Comparison of ENCODE assay signal across 8 cellular contexts in genomic region chr15:75648156-75649000, GRCh38. TPM values are rescaled to one million over a fixed set of nuclear protein-coding genes. Genes with fewer than 3 reads are reported as not detected.
A peak's percentile ranks its signal among the peaks of the same experiment; 100 is the strongest.
DNase-seq lines count a peak whose midpoint lies in the region; ATAC-seq and TF ChIP-seq lines count a peak whose summit lies in the region.

No MANE protein-coding gene starts in this region.

- peak overlapping the region; percentile 95 for H2AFZ ChIP-seq in GM23338

- no peaks in the 10 kb centered on the region for H3K36me3 ChIP-seq in GM23338 (ENCODE audit: insufficient read depth)

- H3K27me3 Mint-ChIP-seq in GM23338 (ENCODE audit: insufficient read depth, low read depth, poor library complexity): peaks cover 43% of the 10 kb centered on the region
- H3K27me3 Mint-ChIP-seq in T-cell: no peaks in the 10 kb centered on the region
- H3K27me3 Mint-ChIP-seq in natural killer cell (ENCODE audit: low read depth in 2 of 2): peaks cover 0 to 2% of the 10 kb centered on the region in 2 donors

- H3K79me2 ChIP-seq in GM23338 (replicated peaks; ENCODE audit: insufficient read depth): peaks cover 42% of the 10 kb centered on the region

- peak overlapping the region; percentile 99 for H3K4me2 ChIP-seq in GM23338

- intact Hi-C loops in natural killer cell (cut with micrococcal nuclease): loop anchor here (10.0 kb wide), 1 partner anchor 284 kb away; the partner anchor contains the start of gene MAN2C1

- no peaks in the 10 kb centered on the region for H3K9me3 Mint-ChIP-seq in GM23338
- no peaks in the 10 kb centered on the region for H3K9me3 Mint-ChIP-seq in T-cell
- H3K9me3 Mint-ChIP-seq in natural killer cell: no peaks in the 10 kb centered on the region

- H3K27ac Mint-ChIP-seq in GM23338: peak overlapping the region; percentile 99
- H3K27ac Mint-ChIP-seq in T-cell: peak overlapping the region; percentile 49 to 55
- H3K27ac Mint-ChIP-seq in natural killer cell: no peak overlapping the region

- CTCF ChIA-PET in T-cell (lab: Charles Lee): interaction anchor here in 1 of 2 donors (0.6 kb wide), 1 partner anchor 99 kb away, joined by 5 read pairs; no protein-coding TSS in a partner anchor

- TF ChIP-seq CTCF in GM23338 (conservative IDR thresholded peaks at IDR 0.05; ENCODE audit: low read depth in 2 of 2) (no peak), natural killer cell (IDR thresholded peaks at IDR 0.05) (no peak)

- H3K4me3 Mint-ChIP-seq in GM23338 (peak overlapping the region; percentile 96), T-cell (peak overlapping the region; percentile 80 to 83 (median 82)), natural killer cell (peak overlapping the region; percentile 86)

- H3K4me3 ChIP-seq in GM23338: peak overlapping the region; percentile 96

- peaks cover 27% of the 10 kb centered on the region for H3K4me1 ChIP-seq in GM23338 (ENCODE audit: insufficient read depth)

- peaks cover 28% of the 10 kb centered on the region for H3K36me3 Mint-ChIP-seq in GM23338 (ENCODE audit: low read depth)
- no peaks in the 10 kb centered on the region for H3K36me3 Mint-ChIP-seq in T-cell
- H3K36me3 Mint-ChIP-seq in natural killer cell: no peaks in the 10 kb centered on the region

- H3K27ac ChIP-seq in GM23338 (ENCODE audit: low read depth): peak overlapping the region; percentile 99

- DNase-seq in GM23338 (ENCODE audit: low spot score) (peak; percentile 82), T-cell (no peak), fibroblast of gingiva (ENCODE audit: low read depth) (peak; percentile 51), natural killer cell (no peak), DMS79 (lab: John Stamatoyannopoulos, UW) (no peak), activated gamma-delta T cell (lab: John Stamatoyannopoulos, UW) (no peak), cortex of kidney (lab: John Stamatoyannopoulos, UW) (no peak)

- peaks cover 12% of the 10 kb centered on the region; the same call in 1 of the 2 replicates for H4K20me1 ChIP-seq in GM23338 (replicated peaks; ENCODE audit: insufficient read depth)

- ATAC-seq in GM23338 (peak; percentile 51), T-cell (replicated peaks in 1 of 4) (peak in 2 of 4 experiments; percentile 18), natural killer cell (peak in 2 of 3 donors; percentile 8 to 23), HG03521 (IDR thresholded peaks at IDR 0.05; ENCODE audit: unreplicated experiment) (no peak)

- no peaks in the 10 kb centered on the region for H3K9me2 ChIP-seq in GM23338 (ENCODE audit: insufficient read depth)

- peaks cover 61% of the 10 kb centered on the region for H3K4me1 Mint-ChIP-seq in GM23338
- peaks cover 34 to 44% (median 37%) of the 10 kb centered on the region in 3 donors for H3K4me1 Mint-ChIP-seq in T-cell
- peaks cover 28 to 38% of the 10 kb centered on the region in 2 donors for H3K4me1 Mint-ChIP-seq in natural killer cell

- peaks cover 31% of the 10 kb centered on the region for H3F3A ChIP-seq in GM23338 (replicated peaks; ENCODE audit: low read depth)

- POLR2A ChIA-PET in T-cell (lab: Charles Lee): no interaction called here

- peaks cover 17% of the 10 kb centered on the region for H3K27me3 ChIP-seq in GM23338 (ENCODE audit: insufficient read depth)

TF ChIP-seq in GM23338, 12 proteins besides CTCF, POLR2A, EP300 and RAD21 (continues in another document):
- TF ChIP-seq EZH2phosphoT487 (IDR thresholded peaks at IDR 0.05; ENCODE audit: unreplicated experiment) (no peak), ZNF462 (CRISPR knock-in tag; IDR thresholded peaks at IDR 0.05) (no peak), STAT1 (IDR thresholded peaks at IDR 0.05; ENCODE audit: unreplicated experiment) (no peak), ZNF114 (CRISPR knock-in tag; IDR thresholded peaks at IDR 0.05) (no peak), ZNF331 (CRISPR knock-in tag; IDR thresholded peaks at IDR 0.05; ENCODE audit: low read depth) (no peak), POLR2AphosphoS5 (IDR thresholded peaks at IDR 0.05; ENCODE audit: low read depth) (no peak), JUNB (IDR thresholded peaks at IDR 0.05; ENCODE audit: unreplicated experiment) (no peak), ETS1 (IDR thresholded peaks at IDR 0.05) (no peak; the same call in 1 of the 2 replicates), NANOG (IDR thresholded peaks at IDR 0.05; ENCODE audit: borderline replicate concordance) (no peak), CREB1 (CRISPR knock-in tag; IDR thresholded peaks at IDR 0.05; ENCODE audit: low read depth) (no peak), EZH2 (IDR thresholded peaks at IDR 0.05; ENCODE audit: low read depth, unreplicated experiment) (no peak)

RNA-seq across cellular contexts. Expression of gene SNX33, which starts 0.7 kb away (rescaled TPM):
- 14.6 and 21.2 TPM in 2 replicates for total RNA-seq in GM23338 (2014; rRNA removed; shearing (Covaris generic))
- 4.9 and 6.2 TPM in 2 replicates for polyA plus RNA-seq in GM23338 (2016; fragmentation: Nextera tagmentation; extraction: Ambion mirVana)
- total RNA-seq in T-cell: 1 to 10 TPM; 1.4 to 3.4 (median 2.5) TPM
- 1 to 10 TPM; 2.5 to 5.6 (median 5.1) TPM for total RNA-seq in natural killer cell

RNA-seq across cellular contexts. Expression of gene IMP3, which starts 8.4 kb away (rescaled TPM):
- total RNA-seq in GM23338 (2014; rRNA removed; shearing (Covaris generic)): 315 and 319 TPM in 2 replicates
- 210 and 219 TPM in 2 replicates for polyA plus RNA-seq in GM23338 (2016; fragmentation: Nextera tagmentation; extraction: Ambion mirVana)
- total RNA-seq in T-cell (10 to 100 TPM; 39.6 to 86.6 (median 81.8) TPM), natural killer cell (10 to 100 TPM; 22.9 to 37.1 (median 35.8) TPM)

RNA-seq across cellular contexts. Expression of gene SNUPN, which starts 22.9 kb away (rescaled TPM):
- 27.7 and 31.5 TPM in 2 replicates for total RNA-seq in GM23338 (2014; rRNA removed; shearing (Covaris generic))
- polyA plus RNA-seq in GM23338 (2016; fragmentation: Nextera tagmentation; extraction: Ambion mirVana): 20.5 and 22.4 TPM in 2 replicates
- 10 to 100 TPM; 17.7 to 26.7 (median 20.8) TPM for total RNA-seq in T-cell
- 10 to 100 TPM; 13.8 to 20.7 (median 14.8) TPM for total RNA-seq in natural killer cell

Comparison
In these comparisons a context has a peak if more than half of its experiments do, and no peak if none do; other contexts are left out.
1. DNase-seq: peak in GM23338 (single experiment) and fibroblast of gingiva (single experiment); none in T-cell (0 of 34), natural killer cell (single experiment), DMS79 (single experiment), activated gamma-delta T cell (single experiment) and cortex of kidney (single experiment).
2. H3K27ac Mint-ChIP-seq: peak in GM23338 (single experiment) and T-cell (2 of 2); none in natural killer cell (0 of 2).
3. Peak in every context shown above with its lines, with median percentiles within 50 percentile points of each other: H3K4me3 Mint-ChIP-seq.